Comparison of ENCODE assay signal across 15 cellular contexts in the genomic region with DNA sequence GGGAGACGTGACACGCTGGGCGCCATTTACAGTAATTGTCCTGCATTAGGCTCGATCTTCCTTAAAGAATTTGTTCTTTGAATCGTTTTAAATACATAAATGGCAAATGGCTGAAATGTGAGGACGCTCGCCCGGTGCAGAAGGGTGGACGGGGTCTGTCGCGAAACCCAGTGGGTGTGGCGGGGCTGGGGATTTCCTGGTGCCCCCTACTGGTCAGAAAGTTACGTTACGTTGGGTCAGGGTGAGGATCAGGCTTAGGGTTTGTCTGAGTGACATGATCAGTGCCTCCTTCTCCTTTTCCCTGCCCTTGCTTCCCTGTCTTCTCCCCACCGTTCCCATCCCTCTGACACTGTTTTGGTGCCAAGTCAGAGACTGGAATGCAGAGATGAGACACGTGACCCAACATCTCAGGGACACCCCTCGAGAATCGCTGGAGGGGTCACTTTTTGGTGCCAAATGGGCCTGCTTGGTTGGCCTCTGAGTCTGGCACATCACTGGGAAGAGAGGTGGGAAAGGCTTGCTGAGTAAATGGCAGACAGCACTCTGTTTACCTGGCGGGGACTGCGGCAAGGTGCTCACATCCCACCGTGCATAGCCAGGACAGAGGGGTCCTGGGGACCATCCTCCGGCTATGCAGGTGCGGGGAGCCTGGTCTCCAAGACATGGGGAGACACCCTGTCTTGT.
DNase-seq lines count a peak whose midpoint lies in the region; ATAC-seq and TF ChIP-seq lines count a peak whose summit lies in the region.
"Had no signal": no experiment of that assay in that cellular context is flagged by ENCODE, and none has a peak within 500 bp of the region (broad histone marks: within the 10 kb centered on the region; RNA-seq: fewer than 3 reads in every experiment).

No MANE protein-coding gene starts in this region.

- H3K27ac ChIP-seq in GM23338 (ENCODE audit: low read depth) (no peak overlapping the region), PC-9 (no peak overlapping the region), neural progenitor cell (no peak overlapping the region)
- H3K27ac ChIP-seq: gastrocnemius medialis, neutrophil had no signal

- TF ChIP-seq CTCF in GM23338 (conservative IDR thresholded peaks at IDR 0.05; ENCODE audit: low read depth in 2 of 2): 0 out of 4 replicates have a peak, but pooled peaks of 1 of the 2 experiments have one; percentile 13
- peak; percentile 44; the same call in 1 of the 2 replicates for TF ChIP-seq CTCF in PC-9 (conservative IDR thresholded peaks at IDR 0.05)
- peak; percentile 53 for TF ChIP-seq CTCF in neural progenitor cell (IDR thresholded peaks at IDR 0.05)

- H3K4me2 ChIP-seq in GM23338: no peak overlapping the region
- H3K4me2 ChIP-seq in PC-9: no peak overlapping the region
- H3K4me2 ChIP-seq in neural progenitor cell: no peak overlapping the region

- H3K9me3 Mint-ChIP-seq in GM23338: peaks cover 14% of the 10 kb centered on the region
- peaks cover 8% of the 10 kb centered on the region for H3K9me3 Mint-ChIP-seq in neural progenitor cell
- H3K9me3 Mint-ChIP-seq: stimulated activated effector memory CD8-positive, alpha-beta T cell treated with anti-CD3 and anti-CD28 coated beads, Interleukin-12 subunit alpha, Interleukin-12 subunit beta, amount 100 ng/mL, for 72 hours had no signal

- H3K36me3 ChIP-seq in GM23338 (ENCODE audit: insufficient read depth) (peaks cover 4% of the 10 kb centered on the region; the same call in 1 of the 2 replicates), PC-9 (ENCODE audit: low read depth) (no peaks in the 10 kb centered on the region), neural progenitor cell (no peaks in the 10 kb centered on the region)
- H3K36me3 ChIP-seq: gastrocnemius medialis, neutrophil had no signal

- H3K79me2 ChIP-seq in GM23338 (replicated peaks; ENCODE audit: insufficient read depth) (no peaks in the 10 kb centered on the region), PC-9 (ENCODE audit: low read depth) (no peaks in the 10 kb centered on the region), neural progenitor cell (ENCODE audit: low read depth) (no peaks in the 10 kb centered on the region)

- peak; percentile 40 for DNase-seq in COLO829 (ENCODE audit: low spot score)
- peak; percentile 1 for DNase-seq in GM23338 (ENCODE audit: low spot score)
- no peak for DNase-seq in PC-9
- DNase-seq in neural progenitor cell (ENCODE audit: low spot score): peak; percentile 31
- DNase-seq in AML-193 (lab: John Stamatoyannopoulos, UW): no peak
- no peak for DNase-seq in OCI-M1 (lab: John Stamatoyannopoulos, UW)
- no peak for DNase-seq in NCI-H2171 treated with DMSO at 0.1 percent for 48 hours (lab: John Stamatoyannopoulos, UW)
- DNase-seq: activated CD4-positive, alpha-beta T cell treated with anti-CD3 and anti-CD28 coated beads, Interleukin-2, amount 10 ng/mL, durations not matched to agents 7 days and 5 days; CD4-positive, alpha-beta T cell; gastrocnemius medialis; immature natural killer cell; NCI-H2107; T1000 had no signal

- CTCF ChIA-PET in PC-9 (lab: Charles Lee): no interaction called here

- no peaks in the 10 kb centered on the region for H3F3A ChIP-seq in GM23338 (replicated peaks; ENCODE audit: low read depth)
- no peaks in the 10 kb centered on the region for H3F3A ChIP-seq in PC-9 (ENCODE audit: insufficient read depth, low read depth)
- no peaks in the 10 kb centered on the region for H3F3A ChIP-seq in neural progenitor cell (ENCODE audit: low read depth)

- POLR2A ChIA-PET in PC-9 (lab: Charles Lee; ENCODE audit: unreplicated experiment): no interaction called here

- no peak overlapping the region for H3K9ac ChIP-seq in neural progenitor cell

- H3K27ac Mint-ChIP-seq in GM23338 (no peak overlapping the region), neural progenitor cell (peak overlapping the region; percentile 46)
- H3K27ac Mint-ChIP-seq: activated CD4-positive, alpha-beta T cell treated with anti-CD3 and anti-CD28 coated beads, Interleukin-2, amount 10 ng/mL, durations not matched to agents 7 days and 5 days; CD4-positive, alpha-beta T cell; immature natural killer cell; stimulated activated effector memory CD8-positive, alpha-beta T cell treated with anti-CD3 and anti-CD28 coated beads, Interleukin-12 subunit alpha, Interleukin-12 subunit beta, amount 100 ng/mL, for 72 hours had no signal

- no peaks in the 10 kb centered on the region for H4K20me1 ChIP-seq in GM23338 (replicated peaks; ENCODE audit: insufficient read depth)
- H4K20me1 ChIP-seq in PC-9 (ENCODE audit: insufficient read depth): peaks cover 10% of the 10 kb centered on the region
- no peaks in the 10 kb centered on the region for H4K20me1 ChIP-seq in neural progenitor cell (ENCODE audit: low read depth)

- peak; percentile 88 for ATAC-seq in GM23338
- ATAC-seq: gastrocnemius medialis; stimulated activated effector memory CD8-positive, alpha-beta T cell treated with anti-CD3 and anti-CD28 coated beads, Interleukin-12 subunit alpha, Interleukin-12 subunit beta, amount 100 ng/mL, for 72 hours had no signal

- no TSS peak for BruUV-seq in PC-9 (replicated peaks; lab: Mats Ljungman, UMichigan)

- H3K36me3 Mint-ChIP-seq in GM23338 (ENCODE audit: low read depth): peaks cover 12% of the 10 kb centered on the region
- H3K36me3 Mint-ChIP-seq in neural progenitor cell: peaks cover 8% of the 10 kb centered on the region
- H3K36me3 Mint-ChIP-seq: immature natural killer cell; stimulated activated effector memory CD8-positive, alpha-beta T cell treated with anti-CD3 and anti-CD28 coated beads, Interleukin-12 subunit alpha, Interleukin-12 subunit beta, amount 100 ng/mL, for 72 hours had no signal

- H3K27me3 Mint-ChIP-seq in GM23338 (ENCODE audit: insufficient read depth, low read depth, poor library complexity): peaks cover 10% of the 10 kb centered on the region
- H3K27me3 Mint-ChIP-seq in neural progenitor cell (ENCODE audit: insufficient read depth, low read depth): peaks cover 2% of the 10 kb centered on the region

- H3K4me1 ChIP-seq in GM23338 (ENCODE audit: insufficient read depth) (no peaks in the 10 kb centered on the region), PC-9 (replicated peaks; ENCODE audit: insufficient read depth) (no peaks in the 10 kb centered on the region), neural progenitor cell (no peaks in the 10 kb centered on the region)
- H3K4me1 ChIP-seq: gastrocnemius medialis had no signal

- H3K4me1 Mint-ChIP-seq in GM23338 (peaks cover 24% of the 10 kb centered on the region), neural progenitor cell (peaks cover 3% of the 10 kb centered on the region)
- H3K4me1 Mint-ChIP-seq: activated CD4-positive, alpha-beta T cell treated with anti-CD3 and anti-CD28 coated beads, Interleukin-2, amount 10 ng/mL, durations not matched to agents 7 days and 5 days; immature natural killer cell; stimulated activated effector memory CD8-positive, alpha-beta T cell treated with anti-CD3 and anti-CD28 coated beads, Interleukin-12 subunit alpha, Interleukin-12 subunit beta, amount 100 ng/mL, for 72 hours had no signal

- H3K9me2 ChIP-seq in GM23338 (ENCODE audit: insufficient read depth) (no peaks in the 10 kb centered on the region), PC-9 (ENCODE audit: insufficient read depth) (no peaks in the 10 kb centered on the region)

- no peaks in the 10 kb centered on the region for H3K27me3 ChIP-seq in GM23338 (ENCODE audit: insufficient read depth)
- H3K27me3 ChIP-seq in PC-9 (ENCODE audit: insufficient read depth, low read depth): peaks cover 100% of the 10 kb centered on the region
- H3K27me3 ChIP-seq in neural progenitor cell: no peaks in the 10 kb centered on the region
- H3K27me3 ChIP-seq: gastrocnemius medialis, neutrophil had no signal

- H3K4me3 Mint-ChIP-seq in GM23338 (no peak overlapping the region), neural progenitor cell (no peak overlapping the region)
- H3K4me3 Mint-ChIP-seq: activated CD4-positive, alpha-beta T cell treated with anti-CD3 and anti-CD28 coated beads, Interleukin-2, amount 10 ng/mL, durations not matched to agents 7 days and 5 days; CD4-positive, alpha-beta T cell; immature natural killer cell; stimulated activated effector memory CD8-positive, alpha-beta T cell treated with anti-CD3 and anti-CD28 coated beads, Interleukin-12 subunit alpha, Interleukin-12 subunit beta, amount 100 ng/mL, for 72 hours had no signal

- intact Hi-C loops in PC-9 (cut with micrococcal nuclease; ENCODE audit: unreplicated experiment): no loop called here

- no peak overlapping the region for H3K4me3 ChIP-seq in GM23338
- H3K4me3 ChIP-seq in PC-9: no peak overlapping the region
- H3K4me3 ChIP-seq in neural progenitor cell: no peak overlapping the region
- H3K4me3 ChIP-seq: gastrocnemius medialis had no signal

- H2AFZ ChIP-seq in GM23338 (no peak overlapping the region), PC-9 (no peak overlapping the region), neural progenitor cell (replicated peaks) (no peak overlapping the region)

- H3K9me3 ChIP-seq in PC-9 (ENCODE audit: insufficient read depth, low read depth) (no peaks in the 10 kb centered on the region), neural progenitor cell (ENCODE audit: low read depth) (no peaks in the 10 kb centered on the region)
- H3K9me3 ChIP-seq: gastrocnemius medialis, neutrophil had no signal

TF ChIP-seq in GM23338, 12 proteins besides CTCF, POLR2A, EP300 and RAD21 (continues in another document):
- TF ChIP-seq POLR2AphosphoS5 (IDR thresholded peaks at IDR 0.05; ENCODE audit: low read depth) (no peak), ZNF114 (CRISPR knock-in tag; IDR thresholded peaks at IDR 0.05) (no peak), ETS1 (IDR thresholded peaks at IDR 0.05) (no peak), ZNF331 (CRISPR knock-in tag; IDR thresholded peaks at IDR 0.05; ENCODE audit: low read depth) (no peak), CREB1 (CRISPR knock-in tag; IDR thresholded peaks at IDR 0.05; ENCODE audit: low read depth) (no peak)

Comparison
In these comparisons a context has a peak if more than half of its experiments do, and no peak if none do; other contexts are left out.
1. DNase-seq: peak in COLO829 (single experiment), GM23338 (single experiment) and neural progenitor cell (single experiment); none in PC-9 (0 of 2), AML-193 (0 of 2), OCI-M1 (single experiment) and NCI-H2171 treated with DMSO at 0.1 percent for 48 hours (single experiment).